In the genomic region with DNA sequence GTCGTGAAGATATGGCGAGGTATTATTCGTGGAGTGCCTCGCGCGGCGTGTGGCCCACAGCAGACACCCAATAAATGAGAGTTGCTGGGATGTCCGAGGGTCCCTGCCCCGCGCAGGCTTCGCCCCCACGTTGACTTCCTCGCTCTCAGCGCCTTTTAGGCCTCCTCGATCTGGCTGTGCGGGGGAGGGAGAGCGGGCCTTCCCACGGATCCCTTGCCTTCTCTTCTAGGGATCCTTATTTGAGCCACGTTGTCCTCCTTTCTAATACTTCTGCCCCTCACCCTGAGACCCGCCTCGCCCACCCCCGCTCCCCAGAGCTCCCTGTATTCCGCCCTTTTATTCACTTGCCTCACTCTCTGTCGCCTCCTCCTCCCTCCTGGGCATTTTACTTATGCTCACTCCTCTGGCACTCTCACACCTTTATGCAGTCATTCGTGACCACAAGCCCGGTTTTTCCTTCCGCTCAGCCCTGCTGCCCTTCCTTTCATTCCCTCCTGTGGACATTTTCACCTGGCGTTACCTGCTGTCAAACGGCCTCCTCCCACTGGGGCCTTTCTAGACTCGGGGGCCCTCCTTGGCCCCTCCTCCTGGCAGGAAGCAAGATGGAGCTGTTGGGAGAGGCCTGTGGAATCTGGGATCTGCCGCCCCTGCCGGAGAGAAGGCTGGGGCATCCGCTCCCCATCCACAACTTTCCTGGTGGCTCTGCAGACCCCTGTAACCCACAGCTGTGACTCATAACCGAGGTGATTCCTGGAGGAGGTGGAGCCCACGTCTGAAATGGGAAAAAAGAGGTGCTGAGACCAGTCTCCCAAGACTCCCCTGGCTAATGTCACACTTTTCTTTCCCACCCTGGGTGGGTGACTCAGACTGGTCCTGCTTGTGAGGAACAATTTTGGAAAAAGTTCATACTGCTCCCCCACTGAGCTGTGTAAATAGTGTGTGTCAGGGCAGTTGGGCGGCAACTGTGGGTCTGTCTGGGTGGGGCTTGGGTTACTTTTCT, we compare ENCODE assay signal across 8 cellular contexts. TPM values are rescaled to one million over a fixed set of nuclear protein-coding genes. Genes with fewer than 3 reads are reported as not detected.
DNase-seq lines count a peak whose midpoint lies in the region; ATAC-seq and TF ChIP-seq lines count a peak whose summit lies in the region.

No MANE protein-coding gene starts in this region.

- peak overlapping the region; percentile 88 for H2AFZ ChIP-seq in MM.1S (ENCODE audit: low read length)

- no peak for TF ChIP-seq CTCF in MM.1S (IDR thresholded peaks at IDR 0.05; ENCODE audit: low read length)

- H3K9ac ChIP-seq in MM.1S (ENCODE audit: low read length) = peak overlapping the region; percentile 55; the same call in 1 of the 2 replicates

- H3K4me2 ChIP-seq in MM.1S (ENCODE audit: low read depth, low read length) = peak overlapping the region; percentile 76

- H3K27me3 ChIP-seq in MM.1S (replicated peaks; ENCODE audit: insufficient read depth, low read length) = peaks cover 11% of the 10 kb centered on the region

- no peaks in the 10 kb centered on the region for H3K79me2 ChIP-seq in MM.1S (ENCODE audit: low read length)

- no peak for ATAC-seq in GM19463 (IDR thresholded peaks at IDR 0.05; ENCODE audit: unreplicated experiment)

- H3K27ac ChIP-seq in MM.1S (ENCODE audit: low read length) (no peak overlapping the region), urinary bladder (ENCODE audit: low read depth) (peak overlapping the region; percentile 88)

- no peaks in the 10 kb centered on the region for H3K9me2 ChIP-seq in MM.1S (replicated peaks; ENCODE audit: insufficient read depth, low read length)

- H3K9me3 ChIP-seq in MM.1S (replicated peaks; ENCODE audit: insufficient read depth, low read length) = no peaks in the 10 kb centered on the region

- peak; percentile 20 to 24 (median 21) for DNase-seq in NCI-H1417 (lab: John Stamatoyannopoulos, UW)
- no peak for DNase-seq in NCI-H1417 treated with DMSO at 0.1 percent for 48 hours (lab: John Stamatoyannopoulos, UW)
- DNase-seq in MM.1S = no peak
- DNase-seq in activated T-cell treated with anti-CD3 and anti-CD28 coated beads, Interleukin-2, amount 50 U/mL, for 1 hour = peak; percentile 31
- peak; percentile 69 for DNase-seq in fibroblast of gingiva (ENCODE audit: low read depth)
- peak; percentile 82 for DNase-seq in myocyte (ENCODE audit: low read depth)

- 0 out of 2 replicates have a peak, but pooled peaks cover 3% of the 10 kb centered on the region for H3F3A ChIP-seq in MM.1S (ENCODE audit: insufficient read depth, low read length)

- H3K4me1 ChIP-seq in MM.1S (ENCODE audit: low read length) = peaks cover 8% of the 10 kb centered on the region; the same call in 1 of the 2 replicates
- H3K4me1 ChIP-seq in urinary bladder (ENCODE audit: insufficient read depth) = peaks cover 2% of the 10 kb centered on the region

- H4K20me1 ChIP-seq in MM.1S (ENCODE audit: insufficient read depth, low read length) = no peaks in the 10 kb centered on the region

- peak overlapping the region; percentile 73 for H3K4me3 ChIP-seq in MM.1S (ENCODE audit: low read length)
- H3K4me3 ChIP-seq in urinary bladder (ENCODE audit: low read depth, low read length) = peak overlapping the region; percentile 89

- WGBS in urinary bladder = 1% methylated on average over 36 of the region's 36 CpGs

- H3K36me3 ChIP-seq in MM.1S (replicated peaks; ENCODE audit: insufficient read depth, low read length) = no peaks in the 10 kb centered on the region
- no peaks in the 10 kb centered on the region for H3K36me3 ChIP-seq in urinary bladder (ENCODE audit: insufficient read depth)

RNA-seq across cellular contexts. Expression of gene VCL, which starts 1.0 kb away (rescaled TPM):
- 211 and 240 TPM in 2 replicates for total RNA-seq in myocyte
- polyA plus RNA-seq in myocyte (2012) = 134 TPM
- 226 TPM for total RNA-seq in urinary bladder
- 277 TPM for polyA plus RNA-seq in urinary bladder

Comparison
In these comparisons a context has a peak if more than half of its experiments do, and no peak if none do; other contexts are left out.
1. DNase-seq: peak in NCI-H1417 (3 of 3), activated T-cell treated with anti-CD3 and anti-CD28 coated beads, Interleukin-2, amount 50 U/mL, for 1 hour (single experiment), fibroblast of gingiva (single experiment) and myocyte (single experiment); none in NCI-H1417 treated with DMSO at 0.1 percent for 48 hours (single experiment) and MM.1S (single experiment).